ENCODE assay signal across 13 cellular contexts in the genomic region with DNA sequence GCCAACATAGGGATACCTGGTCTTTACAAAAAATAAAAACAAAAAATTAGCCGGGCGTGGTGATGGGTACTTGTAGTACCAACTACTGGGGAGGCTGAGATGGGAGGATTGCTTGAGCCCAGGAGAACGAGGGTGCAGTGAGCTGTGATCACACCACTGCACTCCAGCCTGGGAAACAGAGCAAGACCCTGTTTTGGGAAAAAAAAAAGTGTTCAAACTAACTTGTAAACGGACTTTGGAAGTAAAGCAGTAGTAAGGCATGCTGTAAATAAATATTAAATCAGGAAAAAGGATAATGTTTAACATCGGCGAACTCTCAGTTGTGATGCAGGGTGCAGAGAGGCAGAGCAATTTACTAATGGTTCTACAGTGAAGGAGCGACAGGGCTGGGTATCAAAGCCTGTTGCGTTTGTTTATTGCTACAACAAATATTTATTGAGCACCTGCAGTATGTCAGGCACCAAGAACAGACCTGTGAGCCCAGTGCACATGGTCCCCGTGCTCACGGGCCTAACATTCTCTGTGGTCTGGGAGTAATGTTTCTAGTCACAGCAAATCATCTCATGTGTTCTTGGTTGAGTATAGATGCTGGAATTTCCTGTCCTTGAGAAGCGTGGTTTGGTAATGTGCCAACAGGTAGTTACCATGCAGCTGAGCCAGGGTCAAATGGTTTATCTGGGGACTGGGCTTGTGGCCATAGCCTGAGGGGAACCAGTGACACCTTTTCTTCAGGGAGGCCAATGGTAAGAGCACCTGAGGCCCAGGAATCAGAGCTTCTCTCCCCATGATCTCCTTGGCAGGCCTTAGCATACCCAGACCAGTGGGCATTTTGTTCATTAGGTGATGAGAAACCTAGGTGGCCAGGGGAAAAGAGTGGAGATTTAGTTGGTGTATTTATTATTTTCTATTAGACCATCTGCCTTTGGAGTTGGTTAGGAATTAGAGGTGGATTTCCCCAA. TPM values are rescaled to one million over a fixed set of nuclear protein-coding genes. Genes with fewer than 3 reads are reported as not detected.
DNase-seq lines count a peak whose midpoint lies in the region; ATAC-seq, FAIRE-seq and TF ChIP-seq lines count a peak whose summit lies in the region.
"Had no signal": no experiment of that assay in that cellular context is flagged by ENCODE, and none has a peak within 500 bp of the region (broad histone marks: within the 10 kb centered on the region; RNA-seq: fewer than 3 reads in every experiment).

No MANE protein-coding gene starts in this region.

- TF ChIP-seq CTCF in astrocyte (IDR thresholded peaks at IDR 0.05; ENCODE audit: insufficient read depth, low read depth, low read length) (no peak), uterus (IDR thresholded peaks at IDR 0.05) (no peak)

- intact Hi-C loops in uterus (cut with DNase I; ENCODE audit: low total_unique reads), result no loop called here

- H3K9ac ChIP-seq in astrocyte (ENCODE audit: low read length), result no peak overlapping the region

- no peak overlapping the region for H3K4me3 ChIP-seq in astrocyte (ENCODE audit: insufficient read depth, low read depth, low read length)
- H3K4me3 ChIP-seq in uterus, result no peak overlapping the region
- H3K4me3 ChIP-seq in HAP-1, result no peak overlapping the region
- H3K4me3 ChIP-seq: Peyer's patch had no signal

- H2AFZ ChIP-seq in astrocyte (ENCODE audit: low read depth, low read length), result no peak overlapping the region

- peak overlapping the region; percentile 50 for H3K4me3 Mint-ChIP-seq in astrocyte (ENCODE audit: unreplicated experiment)
- H3K4me3 Mint-ChIP-seq: activated CD8-positive, alpha-beta T cell treated with anti-CD3 and anti-CD28 coated beads for 36 hours; naive thymus-derived CD4-positive, alpha-beta T cell had no signal

- H3K36me3 ChIP-seq in astrocyte (ENCODE audit: insufficient read depth, low read length) (no peaks in the 10 kb centered on the region), uterus (no peaks in the 10 kb centered on the region), HAP-1 (replicated peaks) (no peaks in the 10 kb centered on the region)
- H3K36me3 ChIP-seq: Peyer's patch had no signal

- no peaks in the 10 kb centered on the region for H4K20me1 ChIP-seq in astrocyte (ENCODE audit: insufficient read depth, low read length)

- in situ Hi-C loops in HAP-1 (cut with MboI; ENCODE audit: low sequenced_read_pairs), result no loop called here

- H3K9me3 ChIP-seq in astrocyte (ENCODE audit: insufficient read depth, low read depth, low read length), result peaks cover 3% of the 10 kb centered on the region
- no peaks in the 10 kb centered on the region for H3K9me3 ChIP-seq in uterus
- no peaks in the 10 kb centered on the region for H3K9me3 ChIP-seq in HAP-1
- H3K9me3 ChIP-seq: Peyer's patch had no signal

- peaks cover 6% of the 10 kb centered on the region for H3K9me3 Mint-ChIP-seq in astrocyte (ENCODE audit: unreplicated experiment)

- peaks cover 17% of the 10 kb centered on the region for H3K4me1 Mint-ChIP-seq in astrocyte (ENCODE audit: low read depth, unreplicated experiment)

- no peak for FAIRE-seq in astrocyte (lab: Jason Lieb, UNC)

- H3K27ac Mint-ChIP-seq in astrocyte (ENCODE audit: unreplicated experiment), result no peak overlapping the region
- H3K27ac Mint-ChIP-seq: activated CD8-positive, alpha-beta T cell treated with anti-CD3 and anti-CD28 coated beads for 36 hours had no signal

- no peaks in the 10 kb centered on the region for H3K79me2 ChIP-seq in astrocyte (ENCODE audit: insufficient read depth, low read length)

- peak; percentile 59 for DNase-seq in NCI-H510A treated with DMSO at 0.1 percent for 48 hours (lab: John Stamatoyannopoulos, UW)
- no peak for DNase-seq in NCI-H510A (lab: John Stamatoyannopoulos, UW)
- peak; percentile 17 for DNase-seq in astrocyte (ENCODE audit: low read depth)
- DNase-seq in uterus, result peak in 1 of 2 donors; percentile 16
- no peak for DNase-seq in activated effector memory CD4-positive, alpha-beta T cell treated with anti-CD3 and anti-CD28 coated beads, Interleukin-2, amount 50 U/mL, for 16 hours
- no peak for DNase-seq in caudate nucleus (lab: John Stamatoyannopoulos, UW)
- DNase-seq in HAP-1 (ENCODE audit: low spot score in 2 of 2), result no peak
- DNase-seq: activated CD8-positive, alpha-beta T cell treated with anti-CD3 and anti-CD28 coated beads for 36 hours; foreskin melanocyte; MV-4-11; naive thymus-derived CD4-positive, alpha-beta T cell; Peyer's patch had no signal

- peak; percentile 77 for ATAC-seq in HG03342 (IDR thresholded peaks at IDR 0.05; ENCODE audit: unreplicated experiment)
- ATAC-seq: activated CD8-positive, alpha-beta T cell treated with anti-CD3 and anti-CD28 coated beads for 36 hours; naive thymus-derived CD4-positive, alpha-beta T cell had no signal

- no peaks in the 10 kb centered on the region for H3K4me1 ChIP-seq in astrocyte (ENCODE audit: insufficient read depth, low read length)
- peaks cover 0 to 6% of the 10 kb centered on the region in 2 donors for H3K4me1 ChIP-seq in uterus
- H3K4me1 ChIP-seq in HAP-1, result no peaks in the 10 kb centered on the region
- H3K4me1 ChIP-seq: Peyer's patch had no signal

- no peaks in the 10 kb centered on the region for H3K36me3 Mint-ChIP-seq in astrocyte (ENCODE audit: low read depth, unreplicated experiment)

- H3K4me2 ChIP-seq in astrocyte (ENCODE audit: low read length), result no peak overlapping the region

- peaks cover 11% of the 10 kb centered on the region for H3K27me3 ChIP-seq in astrocyte (ENCODE audit: insufficient read depth, low read length)
- H3K27me3 ChIP-seq in uterus, result no peaks in the 10 kb centered on the region
- H3K27me3 ChIP-seq in HAP-1 (ENCODE audit: low read depth), result no peaks in the 10 kb centered on the region
- H3K27me3 ChIP-seq: Peyer's patch had no signal

- H3K27me3 Mint-ChIP-seq in astrocyte (ENCODE audit: low read depth, unreplicated experiment), result no peaks in the 10 kb centered on the region

- no peak for TF ChIP-seq POLR2A in uterus (IDR thresholded peaks at IDR 0.05)

- no peak overlapping the region for H3K27ac ChIP-seq in astrocyte (ENCODE audit: low read depth, low read length)
- peak overlapping the region; percentile 80 to 85 for H3K27ac ChIP-seq in uterus
- no peak overlapping the region for H3K27ac ChIP-seq in caudate nucleus (ENCODE audit: low read depth, low read length)
- H3K27ac ChIP-seq: Peyer's patch had no signal

RNA-seq across cellular contexts. Expression of a gene that starts 27.9 kb away (rescaled TPM):
- total RNA-seq in astrocyte (9.3 and 14.5 TPM in 2 replicates), uterus (100 to 1,000 TPM in 2 of 4 donors, 10 to 100 TPM in 2; 20.3 to 166 (median 78.8) TPM)

RNA-seq across cellular contexts. Expression of a gene that starts 40.0 kb away (rescaled TPM):
- 20.3 and 22.1 TPM in 2 replicates for total RNA-seq in astrocyte
- 10 to 100 TPM; 10.2 to 25.0 (median 20.7) TPM for total RNA-seq in uterus

Comparison
In these comparisons a context has a peak if more than half of its experiments do, and no peak if none do; other contexts are left out.
1. DNase-seq: peak in NCI-H510A treated with DMSO at 0.1 percent for 48 hours (single experiment) and astrocyte (single experiment); none in NCI-H510A (single experiment), activated effector memory CD4-positive, alpha-beta T cell treated with anti-CD3 and anti-CD28 coated beads, Interleukin-2, amount 50 U/mL, for 16 hours (single experiment), caudate nucleus (0 of 61) and HAP-1 (0 of 2).
2. H3K27ac ChIP-seq: peak in uterus (2 of 2); none in astrocyte (single experiment) and caudate nucleus (single experiment).